8 cellular contexts compared by ENCODE assay signal in the genomic region with DNA sequence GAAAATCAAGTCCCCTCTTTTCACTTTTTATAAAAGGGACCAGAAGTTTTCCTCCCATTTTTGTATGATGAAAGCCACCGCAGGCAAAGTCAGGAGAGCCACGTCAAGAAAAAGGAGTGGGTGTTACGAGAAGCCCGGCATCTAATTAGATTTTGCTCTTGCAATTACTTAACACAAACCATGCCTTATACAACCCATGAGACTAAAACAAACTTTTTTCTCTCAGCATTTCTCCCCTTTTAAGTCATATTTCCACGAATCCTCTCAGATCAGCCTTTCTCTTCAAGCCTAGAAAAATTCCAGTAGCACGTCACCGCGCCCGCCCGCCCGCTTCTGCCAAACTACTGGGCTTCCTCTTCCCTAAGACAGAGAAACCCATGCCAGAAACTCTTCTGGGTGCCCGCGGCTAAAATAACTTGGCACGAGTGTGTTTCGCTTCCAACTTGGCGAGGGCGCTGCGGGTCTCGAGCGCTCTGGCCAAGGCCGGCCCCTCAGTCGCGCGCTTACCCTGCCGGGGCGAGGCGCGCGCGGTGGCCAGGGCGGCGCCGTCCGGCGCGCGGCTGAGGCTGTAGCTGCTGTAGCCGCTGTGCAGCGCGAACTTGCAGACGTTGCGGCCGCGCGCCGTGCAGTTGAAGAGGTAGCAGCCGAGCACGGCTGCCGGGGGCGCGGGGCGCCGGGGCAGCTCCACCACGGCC. TPM values are rescaled to one million over a fixed set of nuclear protein-coding genes. Genes with fewer than 3 reads are reported as not detected.
DNase-seq lines count a peak whose midpoint lies in the region; ATAC-seq and TF ChIP-seq lines count a peak whose summit lies in the region.

No MANE protein-coding gene starts in this region.

- peak overlapping the region; percentile 33 for H2AFZ ChIP-seq in fibroblast of lung (ENCODE audit: low read length)

- intact Hi-C loops in A673 (cut with micrococcal nuclease; ENCODE audit: unreplicated experiment), result loop anchor here (5.0 to 10.0 kb wide), 2 partner anchors 146 to 298 kb away; a partner anchor contains a TSS

- no peaks in the 10 kb centered on the region for H3K9me3 ChIP-seq in A673 (ENCODE audit: low read depth, low read length, poor library complexity, severe bottlenecking)
- H3K9me3 ChIP-seq in fibroblast of lung (ENCODE audit: control insufficient read depth, insufficient read depth, low read depth, low read length), result no peaks in the 10 kb centered on the region
- H3K9me3 ChIP-seq in muscle layer of colon (ENCODE audit: low read length), result no peaks in the 10 kb centered on the region

- peak; percentile 70 for DNase-seq in A673 (ENCODE audit: low spot score)
- DNase-seq in NCI-H69 (lab: John Stamatoyannopoulos, UW), result peak; percentile 83
- DNase-seq in activated T-cell treated with anti-CD3 and anti-CD28 coated beads, Interleukin-2, amount 50 U/mL, for 4 hours, result peak; percentile 10
- peak; percentile 59 to 69 for DNase-seq in fibroblast of lung (ENCODE audit: low read depth in 2 of 2)

- H3K4me3 ChIP-seq in A673 (ENCODE audit: low read depth, low read length, poor library complexity, severe bottlenecking), result peak overlapping the region; percentile 92
- peak overlapping the region; percentile 49 to 93 (median 78) for H3K4me3 ChIP-seq in fibroblast of lung (replicated peaks in 1 of 4; ENCODE audit: control extremely low read depth in 1 of 4, insufficient read depth in 1 of 4, low read depth in 3 of 4, low read length in 4 of 4)
- H3K4me3 ChIP-seq in muscle layer of colon (ENCODE audit: low read depth in 1 of 2, low read length in 2 of 2), result peak overlapping the region; percentile 56 to 79

- H4K20me1 ChIP-seq in fibroblast of lung (ENCODE audit: control insufficient read depth, extremely low read depth, insufficient read depth, low read length), result no peaks in the 10 kb centered on the region

- H3K36me3 ChIP-seq in A673 (ENCODE audit: insufficient read depth, low read length, poor library complexity, severe bottlenecking) (no peaks in the 10 kb centered on the region), fibroblast of lung (ENCODE audit: control insufficient read depth, insufficient read depth, low read length) (no peaks in the 10 kb centered on the region), muscle layer of colon (ENCODE audit: insufficient read depth, low read length) (no peaks in the 10 kb centered on the region)

- CTCF ChIA-PET in A673 (lab: Charles Lee), result no interaction called here

- H3K27me3 ChIP-seq in A673 (replicated peaks; ENCODE audit: insufficient read depth, low read depth, low read length, poor library complexity) (no peaks in the 10 kb centered on the region), fibroblast of lung (ENCODE audit: control insufficient read depth, insufficient read depth, low read length) (no peaks in the 10 kb centered on the region), muscle layer of colon (ENCODE audit: control insufficient read depth in 1 of 2, insufficient read depth in 2 of 2, low read length in 2 of 2) (no peaks in the 10 kb centered on the region)

- peaks cover 34% of the 10 kb centered on the region for H3K79me2 ChIP-seq in fibroblast of lung (ENCODE audit: control insufficient read depth, insufficient read depth, low read length)

- H3K4me3 Mint-ChIP-seq in activated T-cell treated with anti-CD3 and anti-CD28 coated beads, Interleukin-2, amount 50 U/mL, for 4 hours, result peak overlapping the region; percentile 81

- no peaks in the 10 kb centered on the region for H3K9me3 Mint-ChIP-seq in activated T-cell treated with anti-CD3 and anti-CD28 coated beads, Interleukin-2, amount 50 U/mL, for 4 hours

- no peaks in the 10 kb centered on the region for H3K36me3 Mint-ChIP-seq in activated T-cell treated with anti-CD3 and anti-CD28 coated beads, Interleukin-2, amount 50 U/mL, for 4 hours (ENCODE audit: insufficient read depth)

- H3K27ac ChIP-seq in A673 (ENCODE audit: low read depth, low read length, poor library complexity, severe bottlenecking) (peak overlapping the region; percentile 82), fibroblast of lung (ENCODE audit: insufficient read depth, low read length) (peak overlapping the region; percentile 73), muscle layer of colon (ENCODE audit: low read depth, low read length) (peak overlapping the region; percentile 86), temporal lobe (ENCODE audit: low read depth, low read length) (peak overlapping the region; percentile 88)

- TF ChIP-seq CTCF in A673 (conservative IDR thresholded peaks at IDR 0.05; ENCODE audit: low read depth, low read length), result no peak
- no peak for TF ChIP-seq CTCF in fibroblast of lung (conservative IDR thresholded peaks at IDR 0.05 in 1 of 2, IDR thresholded peaks at IDR 0.05 in 1 of 2; ENCODE audit: low read depth in 1 of 2, low read length in 2 of 2)

- peaks cover 17% of the 10 kb centered on the region for H3K27me3 Mint-ChIP-seq in activated T-cell treated with anti-CD3 and anti-CD28 coated beads, Interleukin-2, amount 50 U/mL, for 4 hours (ENCODE audit: low read depth)

- H3K9ac ChIP-seq in fibroblast of lung (ENCODE audit: insufficient read depth, low read length) (peak overlapping the region; percentile 83), muscle layer of colon (ENCODE audit: low read length) (peak overlapping the region; percentile 69)

- H3K4me2 ChIP-seq in fibroblast of lung (ENCODE audit: extremely low read depth, insufficient read depth, low read length), result peak overlapping the region; percentile 66

- ATAC-seq in GM18502 (IDR thresholded peaks at IDR 0.05; ENCODE audit: poor library complexity, unreplicated experiment) (peak; percentile 23), HG03066 (IDR thresholded peaks at IDR 0.05; ENCODE audit: low read depth, unreplicated experiment) (peak; percentile 21)
- ATAC-seq in activated T-cell treated with anti-CD3 and anti-CD28 coated beads, Interleukin-2, amount 50 U/mL, for 4 hours, result peak; percentile 21 to 29

- H3K4me1 ChIP-seq in A673 (ENCODE audit: insufficient read depth, low read length, poor library complexity, severe bottlenecking), result peaks cover 19% of the 10 kb centered on the region
- peaks cover 17% of the 10 kb centered on the region for H3K4me1 ChIP-seq in fibroblast of lung (ENCODE audit: control insufficient read depth, extremely low read depth, insufficient read depth, low read length)
- peaks cover 14% of the 10 kb centered on the region for H3K4me1 ChIP-seq in muscle layer of colon (ENCODE audit: insufficient read depth, low read length)

- BruUV-seq in A673 (replicated peaks; lab: Mats Ljungman, UMichigan), result TSS peak; percentile 56

- POLR2A ChIA-PET in A673 (lab: Charles Lee; ENCODE audit: low non-redundant PET), result no interaction called here

- peaks cover 12% of the 10 kb centered on the region for H3K4me1 Mint-ChIP-seq in activated T-cell treated with anti-CD3 and anti-CD28 coated beads, Interleukin-2, amount 50 U/mL, for 4 hours (ENCODE audit: low read depth)

RNA-seq across cellular contexts. Expression of a gene that starts 1.1 kb away (rescaled TPM):
- total RNA-seq in A673 (2021) (53.2 and 56.1 TPM in 2 replicates), fibroblast of lung (54.7 and 89.5 TPM in 2 replicates), temporal lobe (17.9 TPM)
- total RNA-seq in activated T-cell treated with anti-CD3 and anti-CD28 coated beads, Interleukin-2, amount 50 U/mL, for 4 hours, result 1 to 10 TPM; 2.0 to 3.4 (median 3.2) TPM
- polyA plus RNA-seq in fibroblast of lung, result 43.3 and 58.4 TPM in 2 replicates
- 31.4 and 42.5 TPM in 2 replicates for polyA plus RNA-seq in fibroblast of lung (2012)
- 82.3 and 116 TPM in 2 replicates for polyA minus RNA-seq in fibroblast of lung (ENCODE audit: low replicate concordance)

RNA-seq across cellular contexts. Expression of a gene that starts 34.9 kb away (rescaled TPM):
- total RNA-seq in A673 (2021), result 0.92 and 3.2 TPM in 2 replicates
- not detected for total RNA-seq in activated T-cell treated with anti-CD3 and anti-CD28 coated beads, Interleukin-2, amount 50 U/mL, for 4 hours
- total RNA-seq in fibroblast of lung, result 0.51 and 1.5 TPM in 2 replicates
- 0.12 and 0.70 TPM in 2 replicates for polyA plus RNA-seq in fibroblast of lung
- 0.13 and 0.89 TPM in 2 replicates for polyA plus RNA-seq in fibroblast of lung (2012)
- polyA minus RNA-seq in fibroblast of lung (ENCODE audit: low replicate concordance), result 0.63 TPM in 1 of 2 replicates, not detected in the other
- not detected for total RNA-seq in temporal lobe

RNA-seq across cellular contexts. Expression of a gene that starts 59.9 kb away (rescaled TPM):
- total RNA-seq in A673 (2021), result 0.45 TPM in 1 of 2 replicates, not detected in the other
- total RNA-seq in activated T-cell treated with anti-CD3 and anti-CD28 coated beads, Interleukin-2, amount 50 U/mL, for 4 hours, result not detected
- 3.3 and 8.8 TPM in 2 replicates for total RNA-seq in fibroblast of lung
- polyA plus RNA-seq in fibroblast of lung, result 3.3 and 8.9 TPM in 2 replicates
- polyA plus RNA-seq in fibroblast of lung (2012), result 3.7 and 9.9 TPM in 2 replicates
- 1.8 and 10.8 TPM in 2 replicates for polyA minus RNA-seq in fibroblast of lung (ENCODE audit: low replicate concordance)
- total RNA-seq in temporal lobe, result 0.25 TPM

Comparison
In these comparisons a context has a peak if more than half of its experiments do, and no peak if none do; other contexts are left out.
1. Peak in every context shown above with its lines: DNase-seq, ATAC-seq, H3K4me3 ChIP-seq and H3K27ac ChIP-seq.
2. DNase-seq: peak in every context shown above with its lines; median percentile 83 in NCI-H69; 70 in A673; 64 in fibroblast of lung; 10 in activated T-cell treated with anti-CD3 and anti-CD28 coated beads, Interleukin-2, amount 50 U/mL, for 4 hours.